Comparison of ENCODE assay signal across 25 cellular contexts in genomic region chr11:452916-453527, GRCh38. TPM values are rescaled to one million over a fixed set of nuclear protein-coding genes. Genes with fewer than 3 reads are reported as not detected.
DNase-seq lines count a peak whose midpoint lies in the region; ATAC-seq and TF ChIP-seq lines count a peak whose summit lies in the region.
"Had no signal": no experiment of that assay in that cellular context is flagged by ENCODE, and none has a peak within 500 bp of the region (broad histone marks: within the 10 kb centered on the region; RNA-seq: fewer than 3 reads in every experiment).

No MANE protein-coding gene starts in this region.

- no peaks in the 10 kb centered on the region for H3K9me3 ChIP-seq in spleen
- H3K9me3 ChIP-seq: BE2C, SK-N-SH, upper lobe of right lung had no signal

- no peak overlapping the region for H3K27ac Mint-ChIP-seq in activated T-helper 2 cell treated with anti-CD3 and anti-CD28 coated beads, Interferon-gamma antibody, Interleukin-2, Interleukin-4, amounts not matched to agents 10 μg/mL and 5 μg/mL and 100 μg/mL, durations not matched to agents 14 hours and 24 hours and 36 hours
- H3K27ac Mint-ChIP-seq: progenitor cell of endocrine pancreas had no signal

- no peaks in the 10 kb centered on the region for H3K27me3 ChIP-seq in spleen (replicated peaks in 1 of 7)
- H3K27me3 ChIP-seq: BE2C, upper lobe of right lung had no signal

- TF ChIP-seq CTCF in spleen (IDR thresholded peaks at IDR 0.05 in 8 of 11, conservative IDR thresholded peaks at IDR 0.05 in 3 of 11): no peak

- peak overlapping the region; percentile 19 for H3K4me3 Mint-ChIP-seq in activated T-cell treated with anti-CD3 and anti-CD28 coated beads, Interleukin-2, amount 50 U/mL, for 4 hours
- H3K4me3 Mint-ChIP-seq in activated T-helper 2 cell treated with anti-CD3 and anti-CD28 coated beads, Interferon-gamma antibody, Interleukin-2, Interleukin-4, amounts not matched to agents 10 μg/mL and 5 μg/mL and 100 μg/mL, durations not matched to agents 14 hours and 24 hours and 36 hours (ENCODE audit: low read depth): peak overlapping the region; percentile 26

- H3K4me1 Mint-ChIP-seq in activated T-cell treated with anti-CD3 and anti-CD28 coated beads, Interleukin-2, amount 50 U/mL, for 4 hours (ENCODE audit: low read depth): peaks cover 37% of the 10 kb centered on the region
- peaks cover 28% of the 10 kb centered on the region for H3K4me1 Mint-ChIP-seq in activated T-helper 2 cell treated with anti-CD3 and anti-CD28 coated beads, Interferon-gamma antibody, Interleukin-2, Interleukin-4, amounts not matched to agents 10 μg/mL and 5 μg/mL and 100 μg/mL, durations not matched to agents 14 hours and 24 hours and 36 hours (ENCODE audit: low read depth)

- no peak for DNase-seq in activated T-cell treated with anti-CD3 and anti-CD28 coated beads, Interleukin-2, amount 50 U/mL, for 4 hours
- no peak for DNase-seq in activated T-cell treated with anti-CD3 and anti-CD28 coated beads, Interleukin-2, amount 50 U/mL, for 1 hour
- DNase-seq in activated T-helper 2 cell treated with anti-CD3 and anti-CD28 coated beads, Interferon-gamma antibody, Interleukin-2, Interleukin-4, amounts not matched to agents 10 μg/mL and 5 μg/mL and 100 μg/mL, durations not matched to agents 14 hours and 24 hours and 36 hours (ENCODE audit: low spot score): no peak
- peak; percentile 66 for DNase-seq in spleen
- no peak for DNase-seq in HCEC 1CT
- no peak for DNase-seq in KG1 (lab: John Stamatoyannopoulos, UW)
- DNase-seq: 8988T; activated CD4-positive, alpha-beta T cell treated with anti-CD3 and anti-CD28 coated beads for 1 hour; activated CD8-positive, alpha-beta memory T cell treated with anti-CD3 and anti-CD28 coated beads for 24 hours; activated effector memory CD4-positive, alpha-beta T cell treated with Interleukin-2 at 50 U/mL for 16 hours; amniotic stem cell; BE2C; caudate nucleus; GDM1; kidney glomerular epithelial cell; naive B cell; NCI-H510A; SK-N-SH; stimulated activated CD4-positive, alpha-beta T cell treated with anti-CD3 and anti-CD28 coated beads, Interleukin-2, amount 100 ng/mL, for 48 hours; upper lobe of right lung had no signal

- no peak overlapping the region for H3K27ac ChIP-seq in spleen
- H3K27ac ChIP-seq: skin epidermis, upper lobe of right lung had no signal

- intact Hi-C loops in activated T-helper 2 cell treated with anti-CD3 and anti-CD28 coated beads, Interferon-gamma antibody, Interleukin-2, Interleukin-4, amounts not matched to agents 10 μg/mL and 5 μg/mL and 100 μg/mL, durations not matched to agents 14 hours and 24 hours and 36 hours (cut with micrococcal nuclease): no loop called here
- intact Hi-C loops in spleen (cut with DNase I; ENCODE audit: low total_unique reads): loop anchor here (5.0 kb wide), 1 partner anchor 46 kb away; no protein-coding TSS in a partner anchor

- H3K9me3 Mint-ChIP-seq in activated T-cell treated with anti-CD3 and anti-CD28 coated beads, Interleukin-2, amount 50 U/mL, for 4 hours: no peaks in the 10 kb centered on the region
- H3K9me3 Mint-ChIP-seq in activated T-helper 2 cell treated with anti-CD3 and anti-CD28 coated beads, Interferon-gamma antibody, Interleukin-2, Interleukin-4, amounts not matched to agents 10 μg/mL and 5 μg/mL and 100 μg/mL, durations not matched to agents 14 hours and 24 hours and 36 hours: no peaks in the 10 kb centered on the region
- H3K9me3 Mint-ChIP-seq: naive B cell had no signal

- H3K36me3 ChIP-seq in spleen: peaks cover 0 to 32% (median 12%) of the 10 kb centered on the region in 6 donors

- TF ChIP-seq POLR2A in spleen (IDR thresholded peaks at IDR 0.05): no peak

- ATAC-seq in activated T-cell treated with anti-CD3 and anti-CD28 coated beads, Interleukin-2, amount 50 U/mL, for 4 hours: no peak
- ATAC-seq: esophagus mucosa, upper lobe of right lung had no signal

- H3K27me3 Mint-ChIP-seq in activated T-cell treated with anti-CD3 and anti-CD28 coated beads, Interleukin-2, amount 50 U/mL, for 4 hours (ENCODE audit: low read depth): no peaks in the 10 kb centered on the region
- no peaks in the 10 kb centered on the region for H3K27me3 Mint-ChIP-seq in activated T-helper 2 cell treated with anti-CD3 and anti-CD28 coated beads, Interferon-gamma antibody, Interleukin-2, Interleukin-4, amounts not matched to agents 10 μg/mL and 5 μg/mL and 100 μg/mL, durations not matched to agents 14 hours and 24 hours and 36 hours (ENCODE audit: low read depth)
- H3K27me3 Mint-ChIP-seq: naive B cell, progenitor cell of endocrine pancreas had no signal

- H3K4me3 ChIP-seq in spleen: no peak overlapping the region
- H3K4me3 ChIP-seq: skin epidermis, upper lobe of right lung had no signal

- peaks cover 3% of the 10 kb centered on the region for H3K36me3 Mint-ChIP-seq in activated T-cell treated with anti-CD3 and anti-CD28 coated beads, Interleukin-2, amount 50 U/mL, for 4 hours (ENCODE audit: insufficient read depth)
- H3K36me3 Mint-ChIP-seq in activated T-helper 2 cell treated with anti-CD3 and anti-CD28 coated beads, Interferon-gamma antibody, Interleukin-2, Interleukin-4, amounts not matched to agents 10 μg/mL and 5 μg/mL and 100 μg/mL, durations not matched to agents 14 hours and 24 hours and 36 hours (ENCODE audit: low read depth): peaks cover 31% of the 10 kb centered on the region

- H3K4me1 ChIP-seq in spleen: peaks cover 37 to 79% (median 62%) of the 10 kb centered on the region in 6 donors
- H3K4me1 ChIP-seq: BE2C had no signal

- 84 to 95% (median 92%) methylated on average over 17 to 19 of the region's 19 CpGs for WGBS in spleen, 5 donors

RNA-seq across cellular contexts. Expression of gene PTDSS2, which starts 2.9 kb away (rescaled TPM):
- total RNA-seq in activated T-cell treated with anti-CD3 and anti-CD28 coated beads, Interleukin-2, amount 50 U/mL, for 4 hours: 10 to 100 TPM; 25.7 to 30.9 (median 29.1) TPM
- total RNA-seq in activated T-helper 2 cell treated with anti-CD3 and anti-CD28 coated beads, Interferon-gamma antibody, Interleukin-2, Interleukin-4, amounts not matched to agents 10 μg/mL and 5 μg/mL and 100 μg/mL, durations not matched to agents 14 hours and 24 hours and 36 hours: 32.1 and 34.4 TPM in 2 replicates
- total RNA-seq in spleen: 10 to 100 TPM; 24.6 to 40.7 (median 29.4) TPM
- 10 to 100 TPM; 11.0 to 26.6 (median 14.9) TPM for polyA plus RNA-seq in spleen

RNA-seq across cellular contexts. Expression of gene ANO9, which starts 11.2 kb away (rescaled TPM):
- 10 to 100 TPM; 16.5 to 21.7 (median 20.4) TPM for total RNA-seq in activated T-cell treated with anti-CD3 and anti-CD28 coated beads, Interleukin-2, amount 50 U/mL, for 4 hours
- 35.4 and 36.9 TPM in 2 replicates for total RNA-seq in activated T-helper 2 cell treated with anti-CD3 and anti-CD28 coated beads, Interferon-gamma antibody, Interleukin-2, Interleukin-4, amounts not matched to agents 10 μg/mL and 5 μg/mL and 100 μg/mL, durations not matched to agents 14 hours and 24 hours and 36 hours
- total RNA-seq in spleen: 10 to 100 TPM; 10.2 to 34.5 (median 25.9) TPM
- 10 to 100 TPM; 32.7 to 53.8 (median 50.3) TPM for polyA plus RNA-seq in spleen
- total RNA-seq: H4, RPMI7951 had no signal

RNA-seq across cellular contexts. Expression of gene SIGIRR, which starts 38.2 kb away (rescaled TPM):
- 10 to 100 TPM; 26.7 to 29.3 (median 29.2) TPM for total RNA-seq in activated T-cell treated with anti-CD3 and anti-CD28 coated beads, Interleukin-2, amount 50 U/mL, for 4 hours
- total RNA-seq in activated T-helper 2 cell treated with anti-CD3 and anti-CD28 coated beads, Interferon-gamma antibody, Interleukin-2, Interleukin-4, amounts not matched to agents 10 μg/mL and 5 μg/mL and 100 μg/mL, durations not matched to agents 14 hours and 24 hours and 36 hours: 41.5 and 53.4 TPM in 2 replicates
- total RNA-seq in spleen: 100 to 1,000 TPM in 2 of 7 donors, 10 to 100 TPM in 5; 67.9 to 118 (median 90.9) TPM
- polyA plus RNA-seq in spleen: 100 to 1,000 TPM in 2 of 3 donors, 10 to 100 TPM in 1; 95.9 to 194 (median 161) TPM

RNA-seq across cellular contexts. Expression of gene RNH1, which starts 54.0 kb away (rescaled TPM):
- total RNA-seq in activated T-cell treated with anti-CD3 and anti-CD28 coated beads, Interleukin-2, amount 50 U/mL, for 4 hours: 100 to 1,000 TPM; 159 to 172 (median 160) TPM
- 126 and 127 TPM in 2 replicates for total RNA-seq in activated T-helper 2 cell treated with anti-CD3 and anti-CD28 coated beads, Interferon-gamma antibody, Interleukin-2, Interleukin-4, amounts not matched to agents 10 μg/mL and 5 μg/mL and 100 μg/mL, durations not matched to agents 14 hours and 24 hours and 36 hours
- 100 to 1,000 TPM; 133 to 159 (median 147) TPM for total RNA-seq in spleen
- 100 to 1,000 TPM in 1 of 3 donors, 10 to 100 TPM in 2; 72.8 to 143 (median 83.8) TPM for polyA plus RNA-seq in spleen

RNA-seq across cellular contexts. Expression of gene PKP3, which starts 59.0 kb away (rescaled TPM):
- total RNA-seq in activated T-cell treated with anti-CD3 and anti-CD28 coated beads, Interleukin-2, amount 50 U/mL, for 4 hours: under 1 TPM; 0.11 to 0.40 (median 0.16) TPM
- not detected in 2 replicates for total RNA-seq in activated T-helper 2 cell treated with anti-CD3 and anti-CD28 coated beads, Interferon-gamma antibody, Interleukin-2, Interleukin-4, amounts not matched to agents 10 μg/mL and 5 μg/mL and 100 μg/mL, durations not matched to agents 14 hours and 24 hours and 36 hours
- total RNA-seq in spleen: 1 to 10 TPM in 1 of 7 donors, under 1 TPM in 2, not detected in 4; 0.40 to 2.8 (median 0.59) TPM
- polyA plus RNA-seq in spleen: under 1 TPM; 0.09 to 0.48 (median 0.21) TPM
